Comparison of ENCODE assay signal across 1 cellular context in the genomic region with DNA sequence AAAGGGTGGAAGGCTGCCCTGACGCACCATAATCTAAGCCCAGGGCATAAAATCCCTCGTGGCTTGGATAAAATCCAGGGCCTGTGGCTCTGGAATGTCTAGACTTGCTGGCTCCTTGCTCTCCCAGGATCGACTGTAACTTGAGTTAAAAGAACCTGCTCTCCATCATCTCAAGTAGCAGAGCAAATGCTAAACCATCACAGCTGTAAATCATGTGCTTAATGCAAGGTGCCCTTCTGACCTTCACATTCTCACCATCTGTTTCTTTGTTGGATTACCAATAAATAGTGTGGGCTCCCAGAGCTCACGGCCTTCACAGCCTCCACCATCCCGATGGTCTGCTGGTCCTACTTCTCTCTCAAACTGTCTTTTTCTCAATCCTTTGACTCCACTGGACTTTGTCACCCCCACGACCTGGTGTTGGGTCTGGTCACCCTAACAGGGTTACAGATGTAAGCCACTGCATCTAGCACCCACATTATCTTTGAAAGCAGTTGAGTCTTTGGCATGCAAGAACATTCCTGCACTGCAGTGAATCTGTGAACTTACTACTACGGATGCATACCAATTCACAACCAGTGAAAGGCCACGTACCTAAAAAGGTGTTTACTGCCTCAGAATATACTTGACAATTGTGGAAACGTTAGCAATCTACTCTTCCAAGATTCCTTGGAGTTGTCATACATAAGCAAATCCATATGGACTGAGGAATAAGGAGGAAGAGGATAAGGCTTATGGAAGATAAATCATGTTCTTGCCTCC.
TF ChIP-seq lines count a peak whose summit lies in the region.

No MANE protein-coding gene starts in this region.

TF ChIP-seq in GM23338, 12 proteins besides CTCF, POLR2A, EP300 and RAD21 (continued from another document):
- TF ChIP-seq, protein P1, sequence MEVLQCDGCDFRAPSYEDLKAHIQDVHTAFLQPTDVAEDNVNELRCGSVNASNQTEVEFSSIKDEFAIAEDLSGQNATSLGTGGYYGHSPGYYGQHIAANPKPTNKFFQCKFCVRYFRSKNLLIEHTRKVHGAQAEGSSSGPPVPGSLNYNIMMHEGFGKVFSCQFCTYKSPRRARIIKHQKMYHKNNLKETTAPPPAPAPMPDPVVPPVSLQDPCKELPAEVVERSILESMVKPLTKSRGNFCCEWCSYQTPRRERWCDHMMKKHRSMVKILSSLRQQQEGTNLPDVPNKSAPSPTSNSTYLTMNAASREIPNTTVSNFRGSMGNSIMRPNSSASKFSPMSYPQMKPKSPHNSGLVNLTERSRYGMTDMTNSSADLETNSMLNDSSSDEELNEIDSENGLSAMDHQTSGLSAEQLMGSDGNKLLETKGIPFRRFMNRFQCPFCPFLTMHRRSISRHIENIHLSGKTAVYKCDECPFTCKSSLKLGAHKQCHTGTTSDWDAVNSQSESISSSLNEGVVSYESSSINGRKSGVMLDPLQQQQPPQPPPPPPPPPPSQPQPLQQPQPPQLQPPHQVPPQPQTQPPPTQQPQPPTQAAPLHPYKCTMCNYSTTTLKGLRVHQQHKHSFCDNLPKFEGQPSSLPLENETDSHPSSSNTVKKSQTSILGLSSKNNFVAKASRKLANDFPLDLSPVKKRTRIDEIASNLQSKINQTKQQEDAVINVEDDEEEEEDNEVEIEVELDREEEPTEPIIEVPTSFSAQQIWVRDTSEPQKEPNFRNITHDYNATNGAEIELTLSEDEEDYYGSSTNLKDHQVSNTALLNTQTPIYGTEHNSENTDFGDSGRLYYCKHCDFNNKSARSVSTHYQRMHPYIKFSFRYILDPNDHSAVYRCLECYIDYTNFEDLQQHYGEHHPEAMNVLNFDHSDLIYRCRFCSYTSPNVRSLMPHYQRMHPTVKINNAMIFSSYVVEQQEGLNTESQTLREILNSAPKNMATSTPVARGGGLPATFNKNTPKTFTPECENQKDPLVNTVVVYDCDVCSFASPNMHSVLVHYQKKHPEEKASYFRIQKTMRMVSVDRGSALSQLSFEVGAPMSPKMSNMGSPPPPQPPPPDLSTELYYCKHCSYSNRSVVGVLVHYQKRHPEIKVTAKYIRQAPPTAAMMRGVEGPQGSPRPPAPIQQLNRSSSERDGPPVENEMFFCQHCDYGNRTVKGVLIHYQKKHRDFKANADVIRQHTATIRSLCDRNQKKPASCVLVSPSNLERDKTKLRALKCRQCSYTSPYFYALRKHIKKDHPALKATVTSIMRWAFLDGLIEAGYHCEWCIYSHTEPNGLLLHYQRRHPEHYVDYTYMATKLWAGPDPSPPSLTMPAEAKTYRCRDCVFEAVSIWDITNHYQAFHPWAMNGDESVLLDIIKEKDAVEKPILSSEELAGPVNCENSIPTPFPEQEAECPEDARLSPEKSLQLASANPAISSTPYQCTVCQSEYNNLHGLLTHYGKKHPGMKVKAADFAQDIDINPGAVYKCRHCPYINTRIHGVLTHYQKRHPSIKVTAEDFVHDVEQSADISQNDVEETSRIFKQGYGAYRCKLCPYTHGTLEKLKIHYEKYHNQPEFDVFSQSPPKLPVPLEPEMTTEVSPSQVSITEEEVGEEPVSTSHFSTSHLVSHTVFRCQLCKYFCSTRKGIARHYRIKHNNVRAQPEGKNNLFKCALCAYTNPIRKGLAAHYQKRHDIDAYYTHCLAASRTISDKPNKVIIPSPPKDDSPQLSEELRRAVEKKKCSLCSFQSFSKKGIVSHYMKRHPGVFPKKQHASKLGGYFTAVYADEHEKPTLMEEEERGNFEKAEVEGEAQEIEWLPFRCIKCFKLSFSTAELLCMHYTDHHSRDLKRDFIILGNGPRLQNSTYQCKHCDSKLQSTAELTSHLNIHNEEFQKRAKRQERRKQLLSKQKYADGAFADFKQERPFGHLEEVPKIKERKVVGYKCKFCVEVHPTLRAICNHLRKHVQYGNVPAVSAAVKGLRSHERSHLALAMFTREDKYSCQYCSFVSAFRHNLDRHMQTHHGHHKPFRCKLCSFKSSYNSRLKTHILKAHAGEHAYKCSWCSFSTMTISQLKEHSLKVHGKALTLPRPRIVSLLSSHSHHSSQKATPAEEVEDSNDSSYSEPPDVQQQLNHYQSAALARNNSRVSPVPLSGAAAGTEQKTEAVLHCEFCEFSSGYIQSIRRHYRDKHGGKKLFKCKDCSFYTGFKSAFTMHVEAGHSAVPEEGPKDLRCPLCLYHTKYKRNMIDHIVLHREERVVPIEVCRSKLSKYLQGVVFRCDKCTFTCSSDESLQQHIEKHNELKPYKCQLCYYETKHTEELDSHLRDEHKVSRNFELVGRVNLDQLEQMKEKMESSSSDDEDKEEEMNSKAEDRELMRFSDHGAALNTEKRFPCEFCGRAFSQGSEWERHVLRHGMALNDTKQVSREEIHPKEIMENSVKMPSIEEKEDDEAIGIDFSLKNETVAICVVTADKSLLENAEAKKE (CRISPR knock-in tag; IDR thresholded peaks at IDR 0.05): no peak
- TF ChIP-seq JUNB (IDR thresholded peaks at IDR 0.05; ENCODE audit: unreplicated experiment): no peak
- TF ChIP-seq EZH2phosphoT487 (IDR thresholded peaks at IDR 0.05; ENCODE audit: unreplicated experiment): no peak
- TF ChIP-seq NANOG (IDR thresholded peaks at IDR 0.05; ENCODE audit: borderline replicate concordance): no peak
- no peak for TF ChIP-seq CREB1 (CRISPR knock-in tag; IDR thresholded peaks at IDR 0.05; ENCODE audit: low read depth)
- TF ChIP-seq POLR2AphosphoS5 (IDR thresholded peaks at IDR 0.05; ENCODE audit: low read depth): no peak
- TF ChIP-seq, protein P2, sequence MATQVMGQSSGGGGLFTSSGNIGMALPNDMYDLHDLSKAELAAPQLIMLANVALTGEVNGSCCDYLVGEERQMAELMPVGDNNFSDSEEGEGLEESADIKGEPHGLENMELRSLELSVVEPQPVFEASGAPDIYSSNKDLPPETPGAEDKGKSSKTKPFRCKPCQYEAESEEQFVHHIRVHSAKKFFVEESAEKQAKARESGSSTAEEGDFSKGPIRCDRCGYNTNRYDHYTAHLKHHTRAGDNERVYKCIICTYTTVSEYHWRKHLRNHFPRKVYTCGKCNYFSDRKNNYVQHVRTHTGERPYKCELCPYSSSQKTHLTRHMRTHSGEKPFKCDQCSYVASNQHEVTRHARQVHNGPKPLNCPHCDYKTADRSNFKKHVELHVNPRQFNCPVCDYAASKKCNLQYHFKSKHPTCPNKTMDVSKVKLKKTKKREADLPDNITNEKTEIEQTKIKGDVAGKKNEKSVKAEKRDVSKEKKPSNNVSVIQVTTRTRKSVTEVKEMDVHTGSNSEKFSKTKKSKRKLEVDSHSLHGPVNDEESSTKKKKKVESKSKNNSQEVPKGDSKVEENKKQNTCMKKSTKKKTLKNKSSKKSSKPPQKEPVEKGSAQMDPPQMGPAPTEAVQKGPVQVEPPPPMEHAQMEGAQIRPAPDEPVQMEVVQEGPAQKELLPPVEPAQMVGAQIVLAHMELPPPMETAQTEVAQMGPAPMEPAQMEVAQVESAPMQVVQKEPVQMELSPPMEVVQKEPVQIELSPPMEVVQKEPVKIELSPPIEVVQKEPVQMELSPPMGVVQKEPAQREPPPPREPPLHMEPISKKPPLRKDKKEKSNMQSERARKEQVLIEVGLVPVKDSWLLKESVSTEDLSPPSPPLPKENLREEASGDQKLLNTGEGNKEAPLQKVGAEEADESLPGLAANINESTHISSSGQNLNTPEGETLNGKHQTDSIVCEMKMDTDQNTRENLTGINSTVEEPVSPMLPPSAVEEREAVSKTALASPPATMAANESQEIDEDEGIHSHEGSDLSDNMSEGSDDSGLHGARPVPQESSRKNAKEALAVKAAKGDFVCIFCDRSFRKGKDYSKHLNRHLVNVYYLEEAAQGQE (IDR thresholded peaks at IDR 0.05; ENCODE audit: unreplicated experiment): no peak
- no peak for TF ChIP-seq STAT1 (IDR thresholded peaks at IDR 0.05; ENCODE audit: unreplicated experiment)
- TF ChIP-seq ZNF114 (CRISPR knock-in tag; IDR thresholded peaks at IDR 0.05): no peak
- TF ChIP-seq ZNF331 (CRISPR knock-in tag; IDR thresholded peaks at IDR 0.05; ENCODE audit: low read depth): no peak
- TF ChIP-seq, protein P3, sequence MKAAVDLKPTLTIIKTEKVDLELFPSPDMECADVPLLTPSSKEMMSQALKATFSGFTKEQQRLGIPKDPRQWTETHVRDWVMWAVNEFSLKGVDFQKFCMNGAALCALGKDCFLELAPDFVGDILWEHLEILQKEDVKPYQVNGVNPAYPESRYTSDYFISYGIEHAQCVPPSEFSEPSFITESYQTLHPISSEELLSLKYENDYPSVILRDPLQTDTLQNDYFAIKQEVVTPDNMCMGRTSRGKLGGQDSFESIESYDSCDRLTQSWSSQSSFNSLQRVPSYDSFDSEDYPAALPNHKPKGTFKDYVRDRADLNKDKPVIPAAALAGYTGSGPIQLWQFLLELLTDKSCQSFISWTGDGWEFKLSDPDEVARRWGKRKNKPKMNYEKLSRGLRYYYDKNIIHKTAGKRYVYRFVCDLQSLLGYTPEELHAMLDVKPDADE (IDR thresholded peaks at IDR 0.05): no peak
